In genomic region chrX:153488231-153488914, GRCh38 we compare ENCODE assay signal across 15 cellular contexts. TPM values are rescaled to one million over a fixed set of nuclear protein-coding genes. Genes with fewer than 3 reads are reported as not detected.
DNase-seq lines count a peak whose midpoint lies in the region; ATAC-seq and TF ChIP-seq lines count a peak whose summit lies in the region.
"Had no signal": no experiment of that assay in that cellular context is flagged by ENCODE, and none has a peak within 500 bp of the region (broad histone marks: within the 10 kb centered on the region; RNA-seq: fewer than 3 reads in every experiment).

No MANE protein-coding gene starts in this region.

- peak overlapping the region; percentile 71 for H3K18ac ChIP-seq in neuronal stem cell (ENCODE audit: low read length)

- peaks cover 6% of the 10 kb centered on the region; the same call in 1 of the 2 replicates for H3K4me1 Mint-ChIP-seq in WTC11
- H3K4me1 Mint-ChIP-seq: stimulated activated naive B cell treated with anti-CD40 and anti-IgM and Interleukin-4, amounts not matched to agents 10 μg/mL and 1 μg/mL and 100 μg/mL, for 72 hours had no signal

- no peak overlapping the region for H2AK5ac ChIP-seq in neuronal stem cell (ENCODE audit: low read depth, low read length)

- no peak overlapping the region for H2BK5ac ChIP-seq in neuronal stem cell (ENCODE audit: low read length)

- no peak overlapping the region for H3K9ac ChIP-seq in neuronal stem cell (ENCODE audit: low read depth, low read length, poor library complexity)

- H3K27ac Mint-ChIP-seq in WTC11 = no peak overlapping the region
- H3K27ac Mint-ChIP-seq: natural killer cell treated with Interleukin-12 subunit alpha and Interleukin-12 subunit beta and Interleukin-15 and Interleukin-18, amount 100 ng/mL, for 72 hours; stimulated activated naive B cell treated with anti-CD40 and anti-IgM and Interleukin-4, amounts not matched to agents 10 μg/mL and 1 μg/mL and 100 μg/mL, for 72 hours had no signal

- peak overlapping the region; percentile 66 for H3K4ac ChIP-seq in neuronal stem cell (ENCODE audit: low read length)

- CTCF ChIA-PET in WTC11 (lab: Charles Lee) = interaction anchor here (0.8 to 1.1 kb wide), 2 partner anchors 18 to 27 kb away, joined by 3 to 5 read pairs; partner anchors contain the start of gene HAUS7

- no peaks in the 10 kb centered on the region for H3K36me3 ChIP-seq in heart right ventricle
- H3K36me3 ChIP-seq in neuronal stem cell (replicated peaks in 1 of 2; ENCODE audit: control insufficient read depth in 2 of 2, insufficient read depth in 2 of 2, low read length in 2 of 2) = no peaks in the 10 kb centered on the region

- 29 to 41% methylated on average over 19 to 24 of the region's 27 CpGs for WGBS in heart right ventricle, 2 donors
- no CpG with 5 or more reads among the region's 27 CpGs for WGBS in neuronal stem cell (ENCODE audit: extremely low coverage in 2 of 2, insufficient read length in 2 of 2, insufficient replicate concordance in 1 of 2), 2 donors

- no peaks in the 10 kb centered on the region for H3K79me1 ChIP-seq in neuronal stem cell (ENCODE audit: low read depth, low read length)

- no peak overlapping the region for H3K4me2 ChIP-seq in neuronal stem cell (ENCODE audit: insufficient read depth, low read length, poor library complexity, severe bottlenecking)

- no peak overlapping the region for H2BK120ac ChIP-seq in neuronal stem cell (ENCODE audit: low read depth, low read length)

- H3K14ac ChIP-seq in neuronal stem cell (ENCODE audit: low read length) = no peak overlapping the region

- no peak overlapping the region for H3K23ac ChIP-seq in neuronal stem cell (ENCODE audit: low read depth, low read length, poor library complexity)

- TF ChIP-seq CTCF in WTC11 (IDR thresholded peaks at IDR 0.05) (no peak), heart right ventricle (IDR thresholded peaks at IDR 0.05) (no peak)

- H2AFZ ChIP-seq in neuronal stem cell (ENCODE audit: low read length) = peak overlapping the region; percentile 92

- no peak overlapping the region for H3K4me3 Mint-ChIP-seq in WTC11
- H3K4me3 Mint-ChIP-seq: natural killer cell treated with Interleukin-12 subunit alpha and Interleukin-12 subunit beta and Interleukin-15 and Interleukin-18, amount 100 ng/mL, for 72 hours; stimulated activated naive B cell treated with anti-CD40 and anti-IgM and Interleukin-4, amounts not matched to agents 10 μg/mL and 1 μg/mL and 100 μg/mL, for 72 hours had no signal

- peak overlapping the region; percentile 53 for H4K91ac ChIP-seq in neuronal stem cell (ENCODE audit: low read depth, low read length, poor library complexity)

- no peak overlapping the region for H2BK12ac ChIP-seq in neuronal stem cell (ENCODE audit: low read length)

- H3K9me3 Mint-ChIP-seq in WTC11 = no peaks in the 10 kb centered on the region
- H3K9me3 Mint-ChIP-seq: natural killer cell treated with Interleukin-12 subunit alpha and Interleukin-12 subunit beta and Interleukin-15 and Interleukin-18, amount 100 ng/mL, for 72 hours; stimulated activated naive B cell treated with anti-CD40 and anti-IgM and Interleukin-4, amounts not matched to agents 10 μg/mL and 1 μg/mL and 100 μg/mL, for 72 hours had no signal

- H3K27ac ChIP-seq in heart right ventricle (peak overlapping the region in 9 of 10 donors; percentile 52 to 83 (median 73)), neuronal stem cell (replicated peaks; ENCODE audit: low read length) (no peak overlapping the region)

- peak overlapping the region; percentile 65 for H4K8ac ChIP-seq in neuronal stem cell (ENCODE audit: low read depth, low read length)

- POLR2A ChIA-PET in WTC11 (lab: Charles Lee) = no interaction called here

- H3K4me3 ChIP-seq in heart right ventricle = no peak overlapping the region
- H3K4me3 ChIP-seq in neuronal stem cell (ENCODE audit: low read length in 2 of 2) = no peak overlapping the region

- ATAC-seq in WTC11 (no peak; the same call in 1 of the 2 replicates), heart right ventricle (peak; percentile 49 to 84 (median 72)), HG03378 (IDR thresholded peaks at IDR 0.05; ENCODE audit: unreplicated experiment) (no peak)
- ATAC-seq: natural killer cell treated with Interleukin-12 subunit alpha and Interleukin-12 subunit beta and Interleukin-15 and Interleukin-18, amount 100 ng/mL, for 72 hours; stimulated activated naive B cell treated with anti-CD40 and anti-IgM and Interleukin-4, amounts not matched to agents 10 μg/mL and 1 μg/mL and 100 μg/mL, for 72 hours had no signal

- peak; percentile 52 for DNase-seq in AG08396 (ENCODE audit: low spot score)
- no peak for DNase-seq in WTC11 (ENCODE audit: low spot score)
- peak; percentile 47 to 60 for DNase-seq in heart right ventricle
- DNase-seq in neuronal stem cell (ENCODE audit: low spot score) = no peak
- DNase-seq in NCI-H1092 (lab: John Stamatoyannopoulos, UW) = no peak
- no peak for DNase-seq in effector CD8-positive, alpha-beta T cell (lab: John Stamatoyannopoulos, UW)
- DNase-seq in NCI-H146 treated with DMSO at 0.1 percent for 48 hours (lab: John Stamatoyannopoulos, UW; ENCODE audit: unreplicated experiment) = no peak
- DNase-seq: activated CD4-positive, alpha-beta T cell treated with anti-CD3 and anti-CD28 coated beads, Interleukin-2, amount 50 U/mL, for 48 hours; activated naive CD4-positive, alpha-beta T cell; DND-41; stimulated activated CD4-positive, alpha-beta T cell treated with anti-CD3 and anti-CD28 coated beads, Interleukin-2, amount 100 ng/mL, for 24 hours; stimulated activated naive B cell treated with anti-CD40 and anti-IgM and Interleukin-4, amounts not matched to agents 10 μg/mL and 1 μg/mL and 100 μg/mL, for 72 hours had no signal

- H3K27me3 Mint-ChIP-seq in WTC11 (ENCODE audit: low read depth) = no peaks in the 10 kb centered on the region; the same call in 1 of the 2 replicates
- H3K27me3 Mint-ChIP-seq: natural killer cell treated with Interleukin-12 subunit alpha and Interleukin-12 subunit beta and Interleukin-15 and Interleukin-18, amount 100 ng/mL, for 72 hours had no signal

- peak overlapping the region; percentile 67 for H2BK15ac ChIP-seq in neuronal stem cell (ENCODE audit: low read length)

- peaks cover 0 to 42% (median 14%) of the 10 kb centered on the region in 9 donors for H3K4me1 ChIP-seq in heart right ventricle
- peaks cover 9 to 21% of the 10 kb centered on the region in 2 donors for H3K4me1 ChIP-seq in neuronal stem cell (ENCODE audit: control insufficient read depth in 2 of 2, insufficient read depth in 1 of 2, low read depth in 1 of 2, low read length in 2 of 2)

- intact Hi-C loops in heart right ventricle (cut with DNase I) = no loop called here

- H3K36me3 Mint-ChIP-seq in WTC11 = no peaks in the 10 kb centered on the region
- H3K36me3 Mint-ChIP-seq: natural killer cell treated with Interleukin-12 subunit alpha and Interleukin-12 subunit beta and Interleukin-15 and Interleukin-18, amount 100 ng/mL, for 72 hours; stimulated activated naive B cell treated with anti-CD40 and anti-IgM and Interleukin-4, amounts not matched to agents 10 μg/mL and 1 μg/mL and 100 μg/mL, for 72 hours had no signal

- H3K27me3 ChIP-seq in heart right ventricle (no peaks in the 10 kb centered on the region), neuronal stem cell (ENCODE audit: control insufficient read depth in 3 of 3, insufficient read depth in 3 of 3, low read depth in 1 of 3, low read length in 3 of 3) (peaks cover 0 to 35% (median 0%) of the 10 kb centered on the region in 3 experiments)

- H3K9me3 ChIP-seq in heart right ventricle = no peaks in the 10 kb centered on the region
- no peaks in the 10 kb centered on the region for H3K9me3 ChIP-seq in neuronal stem cell (replicated peaks in 1 of 2; ENCODE audit: control insufficient read depth in 2 of 2, insufficient read depth in 1 of 2, low read depth in 1 of 2, low read length in 2 of 2)

TF ChIP-seq in WTC11, 78 proteins besides CTCF, POLR2A, EP300 and RAD21:
- no peak for TF ChIP-seq ZNF281 (CRISPR knock-in tag; IDR thresholded peaks at IDR 0.05)
- peak; percentile 37; the same call in 1 of the 2 replicates for TF ChIP-seq GABPB1 (CRISPR knock-in tag; IDR thresholded peaks at IDR 0.05)

RNA-seq across cellular contexts. Expression of gene BGN, which starts 6.4 kb away (rescaled TPM):
- total RNA-seq in WTC11 (2021) (1.8 to 3.7 TPM (median 3.2 TPM) in 3 replicates), heart right ventricle (100 to 1,000 TPM in 1 of 10 donors, 10 to 100 TPM in 9; 38.7 to 202 (median 62.4) TPM)
- polyA plus RNA-seq in heart right ventricle = 100 to 1,000 TPM; 101 to 116 TPM
- polyA plus RNA-seq in neuronal stem cell (2013, experiment 1 of 2) = 3.8 TPM
- polyA plus RNA-seq in neuronal stem cell (2013, experiment 2 of 2) = 4.3 TPM
- total RNA-seq: natural killer cell treated with Interleukin-12 subunit alpha and Interleukin-12 subunit beta and Interleukin-15 and Interleukin-18, amount 100 ng/mL, for 72 hours; T-helper 1 cell treated with Interleukin-12 subunit alpha and Interleukin-12 subunit beta and Interleukin-4 antibody, amounts not matched to agents 30 ng/mL and 1 ng/mL, for 36 hours had no signal

RNA-seq across cellular contexts. Expression of gene HAUS7, which starts 18.0 kb away (rescaled TPM):
- total RNA-seq in WTC11 (2021) (46.5 to 52.9 TPM (median 52.2 TPM) in 3 replicates), heart right ventricle (10 to 100 TPM; 12.7 to 25.7 (median 18.2) TPM)
- polyA plus RNA-seq in heart right ventricle = 10 to 100 TPM; 24.3 to 45.3 TPM
- polyA plus RNA-seq in neuronal stem cell (2013, experiment 1 of 2) = 19.4 TPM
- polyA plus RNA-seq in neuronal stem cell (2013, experiment 2 of 2) = 20.0 TPM

RNA-seq across cellular contexts. Expression of gene ATP2B3, which starts 29.1 kb away (rescaled TPM):
- 0.28 to 0.32 TPM (median 0.30 TPM) in 3 replicates for total RNA-seq in WTC11 (2021)
- total RNA-seq in heart right ventricle = not detected
- polyA plus RNA-seq in heart right ventricle = not detected
- polyA plus RNA-seq in neuronal stem cell (2013, experiment 1 of 2) = 0.49 TPM
- polyA plus RNA-seq in neuronal stem cell (2013, experiment 2 of 2) = 0.48 TPM
- total RNA-seq: natural killer cell treated with Interleukin-12 subunit alpha and Interleukin-12 subunit beta and Interleukin-15 and Interleukin-18, amount 100 ng/mL, for 72 hours had no signal

RNA-seq across cellular contexts. Expression of gene TREX2, which starts 42.5 kb away (rescaled TPM):
- total RNA-seq in WTC11 (2021) (0.78 to 1.5 TPM (median 1.0 TPM) in 3 replicates), heart right ventricle (under 1 TPM in 6 of 10 donors, not detected in 4; 0.20 to 0.33 (median 0.26) TPM)
- polyA plus RNA-seq in heart right ventricle = under 1 TPM; 0.36 to 0.44 TPM
- polyA plus RNA-seq in neuronal stem cell (2013, experiment 1 of 2) = 0.08 TPM
- 0.06 TPM for polyA plus RNA-seq in neuronal stem cell (2013, experiment 2 of 2)

Comparison
In these comparisons a context has a peak if more than half of its experiments do, and no peak if none do; other contexts are left out.
1. DNase-seq: peak in AG08396 (single experiment) and heart right ventricle (2 of 2); none in WTC11 (single experiment), neuronal stem cell (single experiment), NCI-H1092 (single experiment), effector CD8-positive, alpha-beta T cell (single experiment) and NCI-H146 treated with DMSO at 0.1 percent for 48 hours (single experiment).
2. ATAC-seq: peak in heart right ventricle (8 of 8); none in WTC11 (single experiment) and HG03378 (single experiment).